In genomic region chr3:110685630-110686029, GRCh38 we compare ENCODE assay signal across 18 cellular contexts.
DNase-seq lines count a peak whose midpoint lies in the region; TF ChIP-seq lines count a peak whose summit lies in the region.
"Had no signal": no experiment of that assay in that cellular context is flagged by ENCODE, and none has a peak within 500 bp of the region (broad histone marks: within the 10 kb centered on the region; RNA-seq: fewer than 3 reads in every experiment).

No MANE protein-coding gene starts in this region.

- H3K18ac ChIP-seq in H9 (ENCODE audit: insufficient read length, low read depth, low read length) = no peak overlapping the region

- H3K27me3 ChIP-seq in H9 (ENCODE audit: insufficient read depth, low read length) = no peaks in the 10 kb centered on the region
- no peaks in the 10 kb centered on the region for H3K27me3 ChIP-seq in Peyer's patch
- no peaks in the 10 kb centered on the region for H3K27me3 ChIP-seq in testis

- H4K91ac ChIP-seq in H9 (ENCODE audit: insufficient read length, low read depth, low read length) = no peak overlapping the region

- H2BK12ac ChIP-seq in H9 (ENCODE audit: insufficient read length, low read depth, low read length) = no peak overlapping the region

- no peak overlapping the region for H3K4me3 ChIP-seq in Peyer's patch
- H3K4me3 ChIP-seq in testis = no peak overlapping the region

- H4K20me1 ChIP-seq in H9 (ENCODE audit: control insufficient read depth, insufficient read depth, insufficient read length) = no peaks in the 10 kb centered on the region

- no peak overlapping the region for H3K9ac ChIP-seq in H9 (ENCODE audit: extremely low read depth, insufficient read length, low read length)

- H2AK5ac ChIP-seq in H9 (ENCODE audit: insufficient read length, low read length) = no peak overlapping the region

- peak overlapping the region; percentile 91 for H3K27ac ChIP-seq in H9 (ENCODE audit: insufficient read length, low read depth, low read length)
- peak overlapping the region; percentile 72 for H3K27ac ChIP-seq in VCaP
- no peak overlapping the region for H3K27ac ChIP-seq in Peyer's patch
- no peak overlapping the region for H3K27ac ChIP-seq in testis

- intact Hi-C loops in testis (cut with DNase I; ENCODE audit: low total_unique reads) = no loop called here

- no peak overlapping the region for H2BK15ac ChIP-seq in H9 (ENCODE audit: low read depth, low read length)

- H3K36me3 Mint-ChIP-seq in H9 (ENCODE audit: insufficient read depth in 1 of 3, low read depth in 3 of 3) (peaks cover 7 to 22% (median 21%) of the 10 kb centered on the region in 3 experiments; a peak in 6 of 7 replicates), nephron progenitor cell (ENCODE audit: low read depth) (no peaks in the 10 kb centered on the region)
- H3K36me3 Mint-ChIP-seq: IgD-negative memory B cell had no signal

- H3T11ph ChIP-seq in H9 (ENCODE audit: low read length) = no peak overlapping the region

- H3K4ac ChIP-seq in H9 (ENCODE audit: low read depth, low read length) = no peak overlapping the region

- WGBS in H9 (ENCODE audit: extremely low coverage, insufficient read length, low lambda C conversion rate) = no CpG with 5 or more reads among the region's 4 CpGs
- WGBS in testis, 2 donors = 66 to 67% methylated on average over 4 of the region's 4 CpGs

- H3K23me2 ChIP-seq in H9 (ENCODE audit: insufficient read length, low read depth, low read length, poor library complexity, severe bottlenecking) = no peaks in the 10 kb centered on the region

- H3K36me3 ChIP-seq in Peyer's patch (no peaks in the 10 kb centered on the region), testis (ENCODE audit: low read depth, missing control alignments) (no peaks in the 10 kb centered on the region)

- H3K79me2 ChIP-seq in H9 (ENCODE audit: insufficient read depth, low read length) = no peaks in the 10 kb centered on the region

- H3K27ac Mint-ChIP-seq in H9 = peak overlapping the region; percentile 84 to 96 (median 94)
- peak overlapping the region; percentile 85 for H3K27ac Mint-ChIP-seq in nephron progenitor cell
- H3K27ac Mint-ChIP-seq: B cell, IgD-negative memory B cell had no signal

- no peak overlapping the region for H4K5ac ChIP-seq in H9 (ENCODE audit: insufficient read length, low read depth, low read length)

- H2AFZ ChIP-seq in H9 (ENCODE audit: low read length) = no peak overlapping the region

- H2BK120ac ChIP-seq in H9 (ENCODE audit: low read depth, low read length, poor library complexity, severe bottlenecking) = no peak overlapping the region

- peaks cover 55% of the 10 kb centered on the region in 2 experiments for H3K4me1 Mint-ChIP-seq in H9
- H3K4me1 Mint-ChIP-seq in nephron progenitor cell = no peaks in the 10 kb centered on the region
- H3K4me1 Mint-ChIP-seq: B cell, IgD-negative memory B cell had no signal

- no peak overlapping the region for H2BK5ac ChIP-seq in H9 (ENCODE audit: insufficient read length, low read length)

- H3K23ac ChIP-seq in H9 (ENCODE audit: insufficient read length, low read depth, low read length) = no peak overlapping the region

- TF ChIP-seq CTCF in H9 (conservative IDR thresholded peaks at IDR 0.05) (no peak), VCaP (conservative IDR thresholded peaks at IDR 0.05) (no peak), nephron progenitor cell (IDR thresholded peaks at IDR 0.05) (no peak), Peyer's patch (IDR thresholded peaks at IDR 0.05) (no peak), testis (IDR thresholded peaks at IDR 0.05) (no peak)

- H3K4me3 Mint-ChIP-seq in H9 = no peak overlapping the region; a peak in 1 of 5 replicates
- no peak overlapping the region for H3K4me3 Mint-ChIP-seq in nephron progenitor cell
- H3K4me3 Mint-ChIP-seq: B cell, IgD-negative memory B cell had no signal

- H3K9me3 Mint-ChIP-seq in H9 (peaks cover 0 to 6% of the 10 kb centered on the region in 2 experiments; a peak in 3 of 5 replicates), nephron progenitor cell (no peaks in the 10 kb centered on the region)

- H3K4me1 ChIP-seq in H9 (ENCODE audit: insufficient read depth, low read length) = peaks cover 15% of the 10 kb centered on the region; the same call in 1 of the 2 replicates
- H3K4me1 ChIP-seq in Peyer's patch = no peaks in the 10 kb centered on the region
- H3K4me1 ChIP-seq in testis = no peaks in the 10 kb centered on the region

- no peaks in the 10 kb centered on the region for H3K9me3 ChIP-seq in H9 (ENCODE audit: control insufficient read depth, low read depth, low read length)
- H3K9me3 ChIP-seq in Peyer's patch = no peaks in the 10 kb centered on the region
- H3K9me3 ChIP-seq in testis = no peaks in the 10 kb centered on the region

- H3K14ac ChIP-seq in H9 (ENCODE audit: insufficient read depth, low read length) = no peak overlapping the region

- H3K27me3 Mint-ChIP-seq in H9 (ENCODE audit: low read depth) (no peaks in the 10 kb centered on the region), nephron progenitor cell (ENCODE audit: low read depth, poor library complexity) (no peaks in the 10 kb centered on the region)
- H3K27me3 Mint-ChIP-seq: B cell, IgD-negative memory B cell had no signal

- DNase-seq in H9 (no peak), iPS DF 4.7 (ENCODE audit: extremely low read depth, low spot score) (peak; percentile 69), nephron progenitor cell (no peak), Peyer's patch (no peak), testis (no peak), SIG-M5 (lab: John Stamatoyannopoulos, UW) (no peak)
- no peak for DNase-seq in activated CD4-positive, alpha-beta T cell treated with anti-CD3 and anti-CD28 coated beads, Interleukin-2, amount 50 U/mL, for 4 hours
- DNase-seq: DMS53, GDM1, HCEC 1CT, NCI-H1105 treated with DMSO at 0.1 percent for 48 hours, NCI-H2029 treated with DMSO at 0.1 percent for 48 hours, NCI-H2171, NCI-H524 treated with DMSO at 0.1 percent for 48 hours, OCI-M1 had no signal

- H3K56ac ChIP-seq in H9 (ENCODE audit: insufficient read length, low read depth, low read length) = no peak overlapping the region

- no peak overlapping the region for H4K8ac ChIP-seq in H9 (replicated peaks; ENCODE audit: insufficient read length, low read depth, low read length)

- no peaks in the 10 kb centered on the region for H3K79me1 ChIP-seq in H9 (ENCODE audit: insufficient read depth, low read depth, low read length, poor library complexity, severe bottlenecking)

- TF ChIP-seq POLR2A in Peyer's patch (IDR thresholded peaks at IDR 0.05) (no peak), testis (IDR thresholded peaks at IDR 0.05) (no peak)

- no peak overlapping the region for H2BK20ac ChIP-seq in H9 (ENCODE audit: low read depth, low read length, poor library complexity, severe bottlenecking)

- H3K4me2 ChIP-seq in H9 (ENCODE audit: insufficient read depth, insufficient read length, low read length) = peak overlapping the region; percentile 40

Comparison
In these comparisons a context has a peak if more than half of its experiments do, and no peak if none do; other contexts are left out.
1. H3K27ac ChIP-seq: peak in H9 (single experiment) and VCaP (single experiment); none in Peyer's patch (0 of 4) and testis (0 of 2).